In the genomic region with DNA sequence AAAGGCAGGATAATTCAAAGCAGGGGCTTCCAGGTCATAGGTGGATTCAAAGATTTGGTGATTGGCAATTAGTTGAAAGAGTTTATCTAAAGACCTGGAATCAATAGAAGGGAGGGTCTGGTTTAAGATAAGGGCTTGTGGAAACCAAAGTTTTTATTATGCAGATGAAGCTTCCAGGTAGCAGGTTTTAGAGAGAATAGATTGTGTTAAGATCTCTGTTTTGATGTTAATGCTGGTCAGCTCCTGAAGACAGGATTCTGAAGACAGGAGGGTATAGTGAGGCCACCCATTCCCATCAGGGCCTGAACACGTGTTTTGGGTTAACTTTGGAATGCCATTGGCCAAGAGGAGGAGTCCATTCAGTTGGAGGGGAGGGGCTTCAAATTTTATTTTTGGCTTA, we compare ENCODE assay signal across 1 cellular context.
A peak's percentile ranks its signal among the peaks of the same experiment; 100 is the strongest.
TF ChIP-seq lines count a peak whose summit lies in the region.

No MANE protein-coding gene starts in this region.

TF ChIP-seq in H1, 55 proteins besides CTCF, POLR2A, EP300 and RAD21 (continued from another document):
- TF ChIP-seq, protein P1, sequence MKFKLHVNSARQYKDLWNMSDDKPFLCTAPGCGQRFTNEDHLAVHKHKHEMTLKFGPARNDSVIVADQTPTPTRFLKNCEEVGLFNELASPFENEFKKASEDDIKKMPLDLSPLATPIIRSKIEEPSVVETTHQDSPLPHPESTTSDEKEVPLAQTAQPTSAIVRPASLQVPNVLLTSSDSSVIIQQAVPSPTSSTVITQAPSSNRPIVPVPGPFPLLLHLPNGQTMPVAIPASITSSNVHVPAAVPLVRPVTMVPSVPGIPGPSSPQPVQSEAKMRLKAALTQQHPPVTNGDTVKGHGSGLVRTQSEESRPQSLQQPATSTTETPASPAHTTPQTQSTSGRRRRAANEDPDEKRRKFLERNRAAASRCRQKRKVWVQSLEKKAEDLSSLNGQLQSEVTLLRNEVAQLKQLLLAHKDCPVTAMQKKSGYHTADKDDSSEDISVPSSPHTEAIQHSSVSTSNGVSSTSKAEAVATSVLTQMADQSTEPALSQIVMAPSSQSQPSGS (IDR thresholded peaks at IDR 0.05; ENCODE audit: low read length) = no peak
- TF ChIP-seq RFX5 (IDR thresholded peaks at IDR 0.05; ENCODE audit: borderline replicate concordance, low read depth, low read length) (no peak), ZNF274 (IDR thresholded peaks at IDR 0.05; ENCODE audit: borderline replicate concordance, extremely low read depth, low read length) (no peak), JUND (IDR thresholded peaks at IDR 0.05; ENCODE audit: low read length) (no peak), TBP (IDR thresholded peaks at IDR 0.05; ENCODE audit: low read depth, low read length) (no peak), SAP30 (IDR thresholded peaks at IDR 0.05; ENCODE audit: insufficient read depth, insufficient replicate concordance, low read length) (no peak), CHD2 (IDR thresholded peaks at IDR 0.05; ENCODE audit: low read length) (no peak), USF2 (IDR thresholded peaks at IDR 0.05; ENCODE audit: low read length) (peak; percentile 38), PHF8 (conservative IDR thresholded peaks at IDR 0.05; ENCODE audit: low read depth, low read length) (no peak), HDAC6 (IDR thresholded peaks at IDR 0.05; ENCODE audit: low read depth, low read length) (no peak), FOSL1 (IDR thresholded peaks at IDR 0.05; ENCODE audit: insufficient read depth, low read depth, low read length) (no peak), KDM5A (IDR thresholded peaks at IDR 0.05; ENCODE audit: low read length) (no peak), NRF1 (IDR thresholded peaks at IDR 0.05; ENCODE audit: low read depth, low read length) (no peak), CEBPB (IDR thresholded peaks at IDR 0.05; ENCODE audit: low read depth, low read length) (no peak), SP1 (IDR thresholded peaks at IDR 0.05; ENCODE audit: low read depth, low read length) (peak; percentile 53; the same call in 1 of the 2 replicates), CTBP2 (IDR thresholded peaks at IDR 0.05; ENCODE audit: borderline replicate concordance, insufficient read depth, insufficient read length, low read length) (no peak), TEAD4 (IDR thresholded peaks at IDR 0.05; ENCODE audit: low read depth, low read length) (0 out of 2 replicates have a peak, but pooled peaks have one; percentile 3), CREB1 (IDR thresholded peaks at IDR 0.05) (no peak), RNF2 (IDR thresholded peaks at IDR 0.05; ENCODE audit: borderline replicate concordance, low read depth, low read length, missing control alignments, poor library complexity, severe bottlenecking) (no peak), TAF1 (IDR thresholded peaks at IDR 0.05; ENCODE audit: low read depth, low read length) (no peak), SIX5 (IDR thresholded peaks at IDR 0.05; ENCODE audit: low read depth, low read length) (no peak), MAX (IDR thresholded peaks at IDR 0.05) (peak; percentile 94), SP4 (IDR thresholded peaks at IDR 0.05; ENCODE audit: low read length) (no peak), EGR1 (IDR thresholded peaks at IDR 0.05; ENCODE audit: borderline replicate concordance, low read depth, low read length) (no peak), HDAC2 (IDR thresholded peaks at IDR 0.05; ENCODE audit: borderline replicate concordance in 1 of 2, low read depth in 2 of 2, low read length in 2 of 2) (peak; percentile 39 to 46; a peak in 1 of 4 replicates), SIN3A (conservative IDR thresholded peaks at IDR 0.05 in 1 of 2, IDR thresholded peaks at IDR 0.05 in 1 of 2; ENCODE audit: low read depth in 1 of 2, low read length in 2 of 2) (no peak), SUZ12 (IDR thresholded peaks at IDR 0.05; ENCODE audit: low read length) (no peak), CHD1 (IDR thresholded peaks at IDR 0.05; ENCODE audit: low read depth, low read length) (no peak), EZH2 (IDR thresholded peaks at IDR 0.05; ENCODE audit: low read depth, low read length, severe bottlenecking) (no peak), GTF2F1 (IDR thresholded peaks at IDR 0.05; ENCODE audit: borderline replicate concordance, low read depth, low read length) (no peak), BACH1 (IDR thresholded peaks at IDR 0.05; ENCODE audit: low read length) (no peak), KDM1A (IDR thresholded peaks at IDR 0.05; ENCODE audit: borderline replicate concordance, low read length) (no peak), GABPA (IDR thresholded peaks at IDR 0.05; ENCODE audit: borderline replicate concordance, insufficient read depth, low read length) (no peak), YY1 (IDR thresholded peaks at IDR 0.05; ENCODE audit: low read depth, low read length) (no peak), BCL11A (IDR thresholded peaks at IDR 0.05; ENCODE audit: low read depth in 2 of 2, low read length in 2 of 2) (no peak), JUN (IDR thresholded peaks at IDR 0.05; ENCODE audit: low read depth, low read length) (no peak), POLR2AphosphoS5 (IDR thresholded peaks at IDR 0.05; ENCODE audit: low read depth, low read length) (no peak), SP2 (IDR thresholded peaks at IDR 0.05; ENCODE audit: low read length) (no peak), CBX5 (IDR thresholded peaks at IDR 0.05; ENCODE audit: low read depth, low read length) (no peak), ASH2L (IDR thresholded peaks at IDR 0.05; ENCODE audit: low read length) (peak; percentile 60), KDM4A (IDR thresholded peaks at IDR 0.05; ENCODE audit: low read depth, low read length, severe bottlenecking) (no peak), BRCA1 (IDR thresholded peaks at IDR 0.05; ENCODE audit: low read depth, low read length) (no peak), RXRA (IDR thresholded peaks at IDR 0.05; ENCODE audit: insufficient read depth, low read depth, low read length) (no peak), CBX8 (IDR thresholded peaks at IDR 0.05; ENCODE audit: borderline replicate concordance, low read depth, low read length) (no peak), SRF (IDR thresholded peaks at IDR 0.05; ENCODE audit: low read depth, low read length) (no peak)
- TF ChIP-seq, protein P2, sequence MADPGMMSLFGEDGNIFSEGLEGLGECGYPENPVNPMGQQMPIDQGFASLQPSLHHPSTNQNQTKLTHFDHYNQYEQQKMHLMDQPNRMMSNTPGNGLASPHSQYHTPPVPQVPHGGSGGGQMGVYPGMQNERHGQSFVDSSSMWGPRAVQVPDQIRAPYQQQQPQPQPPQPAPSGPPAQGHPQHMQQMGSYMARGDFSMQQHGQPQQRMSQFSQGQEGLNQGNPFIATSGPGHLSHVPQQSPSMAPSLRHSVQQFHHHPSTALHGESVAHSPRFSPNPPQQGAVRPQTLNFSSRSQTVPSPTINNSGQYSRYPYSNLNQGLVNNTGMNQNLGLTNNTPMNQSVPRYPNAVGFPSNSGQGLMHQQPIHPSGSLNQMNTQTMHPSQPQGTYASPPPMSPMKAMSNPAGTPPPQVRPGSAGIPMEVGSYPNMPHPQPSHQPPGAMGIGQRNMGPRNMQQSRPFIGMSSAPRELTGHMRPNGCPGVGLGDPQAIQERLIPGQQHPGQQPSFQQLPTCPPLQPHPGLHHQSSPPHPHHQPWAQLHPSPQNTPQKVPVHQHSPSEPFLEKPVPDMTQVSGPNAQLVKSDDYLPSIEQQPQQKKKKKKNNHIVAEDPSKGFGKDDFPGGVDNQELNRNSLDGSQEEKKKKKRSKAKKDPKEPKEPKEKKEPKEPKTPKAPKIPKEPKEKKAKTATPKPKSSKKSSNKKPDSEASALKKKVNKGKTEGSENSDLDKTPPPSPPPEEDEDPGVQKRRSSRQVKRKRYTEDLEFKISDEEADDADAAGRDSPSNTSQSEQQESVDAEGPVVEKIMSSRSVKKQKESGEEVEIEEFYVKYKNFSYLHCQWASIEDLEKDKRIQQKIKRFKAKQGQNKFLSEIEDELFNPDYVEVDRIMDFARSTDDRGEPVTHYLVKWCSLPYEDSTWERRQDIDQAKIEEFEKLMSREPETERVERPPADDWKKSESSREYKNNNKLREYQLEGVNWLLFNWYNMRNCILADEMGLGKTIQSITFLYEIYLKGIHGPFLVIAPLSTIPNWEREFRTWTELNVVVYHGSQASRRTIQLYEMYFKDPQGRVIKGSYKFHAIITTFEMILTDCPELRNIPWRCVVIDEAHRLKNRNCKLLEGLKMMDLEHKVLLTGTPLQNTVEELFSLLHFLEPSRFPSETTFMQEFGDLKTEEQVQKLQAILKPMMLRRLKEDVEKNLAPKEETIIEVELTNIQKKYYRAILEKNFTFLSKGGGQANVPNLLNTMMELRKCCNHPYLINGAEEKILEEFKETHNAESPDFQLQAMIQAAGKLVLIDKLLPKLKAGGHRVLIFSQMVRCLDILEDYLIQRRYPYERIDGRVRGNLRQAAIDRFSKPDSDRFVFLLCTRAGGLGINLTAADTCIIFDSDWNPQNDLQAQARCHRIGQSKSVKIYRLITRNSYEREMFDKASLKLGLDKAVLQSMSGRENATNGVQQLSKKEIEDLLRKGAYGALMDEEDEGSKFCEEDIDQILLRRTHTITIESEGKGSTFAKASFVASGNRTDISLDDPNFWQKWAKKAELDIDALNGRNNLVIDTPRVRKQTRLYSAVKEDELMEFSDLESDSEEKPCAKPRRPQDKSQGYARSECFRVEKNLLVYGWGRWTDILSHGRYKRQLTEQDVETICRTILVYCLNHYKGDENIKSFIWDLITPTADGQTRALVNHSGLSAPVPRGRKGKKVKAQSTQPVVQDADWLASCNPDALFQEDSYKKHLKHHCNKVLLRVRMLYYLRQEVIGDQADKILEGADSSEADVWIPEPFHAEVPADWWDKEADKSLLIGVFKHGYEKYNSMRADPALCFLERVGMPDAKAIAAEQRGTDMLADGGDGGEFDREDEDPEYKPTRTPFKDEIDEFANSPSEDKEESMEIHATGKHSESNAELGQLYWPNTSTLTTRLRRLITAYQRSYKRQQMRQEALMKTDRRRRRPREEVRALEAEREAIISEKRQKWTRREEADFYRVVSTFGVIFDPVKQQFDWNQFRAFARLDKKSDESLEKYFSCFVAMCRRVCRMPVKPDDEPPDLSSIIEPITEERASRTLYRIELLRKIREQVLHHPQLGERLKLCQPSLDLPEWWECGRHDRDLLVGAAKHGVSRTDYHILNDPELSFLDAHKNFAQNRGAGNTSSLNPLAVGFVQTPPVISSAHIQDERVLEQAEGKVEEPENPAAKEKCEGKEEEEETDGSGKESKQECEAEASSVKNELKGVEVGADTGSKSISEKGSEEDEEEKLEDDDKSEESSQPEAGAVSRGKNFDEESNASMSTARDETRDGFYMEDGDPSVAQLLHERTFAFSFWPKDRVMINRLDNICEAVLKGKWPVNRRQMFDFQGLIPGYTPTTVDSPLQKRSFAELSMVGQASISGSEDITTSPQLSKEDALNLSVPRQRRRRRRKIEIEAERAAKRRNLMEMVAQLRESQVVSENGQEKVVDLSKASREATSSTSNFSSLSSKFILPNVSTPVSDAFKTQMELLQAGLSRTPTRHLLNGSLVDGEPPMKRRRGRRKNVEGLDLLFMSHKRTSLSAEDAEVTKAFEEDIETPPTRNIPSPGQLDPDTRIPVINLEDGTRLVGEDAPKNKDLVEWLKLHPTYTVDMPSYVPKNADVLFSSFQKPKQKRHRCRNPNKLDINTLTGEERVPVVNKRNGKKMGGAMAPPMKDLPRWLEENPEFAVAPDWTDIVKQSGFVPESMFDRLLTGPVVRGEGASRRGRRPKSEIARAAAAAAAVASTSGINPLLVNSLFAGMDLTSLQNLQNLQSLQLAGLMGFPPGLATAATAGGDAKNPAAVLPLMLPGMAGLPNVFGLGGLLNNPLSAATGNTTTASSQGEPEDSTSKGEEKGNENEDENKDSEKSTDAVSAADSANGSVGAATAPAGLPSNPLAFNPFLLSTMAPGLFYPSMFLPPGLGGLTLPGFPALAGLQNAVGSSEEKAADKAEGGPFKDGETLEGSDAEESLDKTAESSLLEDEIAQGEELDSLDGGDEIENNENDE (IDR thresholded peaks at IDR 0.05; ENCODE audit: insufficient replicate concordance, low read length) = peak; percentile 85
- TF ChIP-seq, protein P3, sequence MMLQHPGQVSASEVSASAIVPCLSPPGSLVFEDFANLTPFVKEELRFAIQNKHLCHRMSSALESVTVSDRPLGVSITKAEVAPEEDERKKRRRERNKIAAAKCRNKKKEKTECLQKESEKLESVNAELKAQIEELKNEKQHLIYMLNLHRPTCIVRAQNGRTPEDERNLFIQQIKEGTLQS (IDR thresholded peaks at IDR 0.05; ENCODE audit: insufficient read depth, low read depth, low read length) = no peak
- TF ChIP-seq, protein P4, sequence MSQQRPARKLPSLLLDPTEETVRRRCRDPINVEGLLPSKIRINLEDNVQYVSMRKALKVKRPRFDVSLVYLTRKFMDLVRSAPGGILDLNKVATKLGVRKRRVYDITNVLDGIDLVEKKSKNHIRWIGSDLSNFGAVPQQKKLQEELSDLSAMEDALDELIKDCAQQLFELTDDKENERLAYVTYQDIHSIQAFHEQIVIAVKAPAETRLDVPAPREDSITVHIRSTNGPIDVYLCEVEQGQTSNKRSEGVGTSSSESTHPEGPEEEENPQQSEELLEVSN (IDR thresholded peaks at IDR 0.05) = peak; percentile 86
